In genomic region chr1:85078903-85079302, GRCh38 we compare ENCODE assay signal across 12 cellular contexts. TPM values are rescaled to one million over a fixed set of nuclear protein-coding genes. Genes with fewer than 3 reads are reported as not detected.
A peak's percentile ranks its signal among the peaks of the same experiment; 100 is the strongest.
DNase-seq lines count a peak whose midpoint lies in the region; ATAC-seq and TF ChIP-seq lines count a peak whose summit lies in the region.
"Had no signal": no experiment of that assay in that cellular context is flagged by ENCODE, and none has a peak within 500 bp of the region (broad histone marks: within the 10 kb centered on the region; RNA-seq: fewer than 3 reads in every experiment).

No MANE protein-coding gene starts in this region.

- intact Hi-C loops in sciatic nerve (cut with DNase I) = no loop called here

- no peak overlapping the region for H3K9ac ChIP-seq in OCI-LY3 (ENCODE audit: low read length)

- no peaks in the 10 kb centered on the region for H3K9me3 ChIP-seq in OCI-LY3 (ENCODE audit: insufficient read depth, low read length)
- H3K9me3 ChIP-seq: BE2C, prostate gland had no signal

- H3K4me1 ChIP-seq in OCI-LY3 (ENCODE audit: low read length) = peaks cover 8% of the 10 kb centered on the region; the same call in 1 of the 2 replicates
- H3K4me1 ChIP-seq: BE2C, prostate gland had no signal

- no peak overlapping the region for H3K4me3 ChIP-seq in OCI-LY3 (ENCODE audit: low read length)
- H3K4me3 ChIP-seq in epithelial cell of proximal tubule (ENCODE audit: low read depth, low read length) = no peak overlapping the region
- H3K4me3 ChIP-seq: prostate gland had no signal

- H3K27ac ChIP-seq in OCI-LY3 (ENCODE audit: low read length) = no peak overlapping the region
- H3K27ac ChIP-seq: prostate gland had no signal

- H3K36me3 ChIP-seq in OCI-LY3 (replicated peaks; ENCODE audit: low read depth, low read length) = no peaks in the 10 kb centered on the region
- H3K36me3 ChIP-seq: BE2C, prostate gland had no signal

- DNase-seq in SIG-M5 treated with dmso at 0.1 percent for 504 hours (lab: John Stamatoyannopoulos, UW; ENCODE audit: unreplicated experiment) (peak; percentile 1), SIG-M5 (lab: John Stamatoyannopoulos, UW) (no peak), epithelial cell of proximal tubule (ENCODE audit: low read depth) (no peak), sciatic nerve (ENCODE audit: low spot score) (no peak), mesenteric fat pad (ENCODE audit: low spot score) (no peak)
- DNase-seq: BE2C; effector CD4-positive, alpha-beta T cell; T-helper 9 cell had no signal

- H3K27me3 ChIP-seq in OCI-LY3 (ENCODE audit: low read depth, low read length) = no peaks in the 10 kb centered on the region
- H3K27me3 ChIP-seq: BE2C had no signal

- TF ChIP-seq CTCF in OCI-LY3 (IDR thresholded peaks at IDR 0.05; ENCODE audit: low read depth, low read length) (peak; percentile 31), epithelial cell of proximal tubule (conservative IDR thresholded peaks at IDR 0.05; ENCODE audit: low read depth, low read length) (peak; percentile 40)

- H2AFZ ChIP-seq in OCI-LY3 (ENCODE audit: low read depth, low read length) = no peak overlapping the region

- no peaks in the 10 kb centered on the region for H4K20me1 ChIP-seq in OCI-LY3 (ENCODE audit: insufficient read depth, low read length)

- no peaks in the 10 kb centered on the region for H3K79me2 ChIP-seq in OCI-LY3 (ENCODE audit: low read length)

- ATAC-seq in sciatic nerve (peak; percentile 45), HG03135 (IDR thresholded peaks at IDR 0.05; ENCODE audit: unreplicated experiment) (no peak), HG03196 (IDR thresholded peaks at IDR 0.05; ENCODE audit: unreplicated experiment) (no peak)

- H3K4me2 ChIP-seq in OCI-LY3 (ENCODE audit: low read length) = no peak overlapping the region

RNA-seq across cellular contexts. Expression of gene MCOLN3, which starts 30.6 kb away (rescaled TPM):
- total RNA-seq in epithelial cell of proximal tubule = 3.1 and 3.7 TPM in 2 replicates
- total RNA-seq in sciatic nerve = 11.2 TPM
- 3.8 TPM for total RNA-seq in mesenteric fat pad
